ENCODE assay signal across 8 cellular contexts in genomic region chr3:132660745-132661067, GRCh38. TPM values are rescaled to one million over a fixed set of nuclear protein-coding genes. Genes with fewer than 3 reads are reported as not detected.
DNase-seq lines count a peak whose midpoint lies in the region; ATAC-seq and TF ChIP-seq lines count a peak whose summit lies in the region.

No MANE protein-coding gene starts in this region.

- in situ Hi-C loops in gastrocnemius medialis (cut with MboI; ENCODE audit: low sequenced_read_pairs in 4 of 4), result no loop called here

- H3K9me3 ChIP-seq in gastrocnemius medialis, result no peaks in the 10 kb centered on the region

- H3K4me1 ChIP-seq in gastrocnemius medialis, result peaks cover 29 to 37% of the 10 kb centered on the region in 2 donors

- POLR2A ChIA-PET in activated CD8-positive, alpha-beta T cell treated with anti-CD3 and anti-CD28 coated beads, Interleukin-2, amount 10 ng/mL, durations not matched to agents 7 days and 5 days (lab: Charles Lee), result interaction anchor here (0.8 to 1.5 kb wide), 2 partner anchors 13 to 25 kb away, joined by 4 read pairs; no protein-coding TSS in a partner anchor

- peaks cover 41% of the 10 kb centered on the region for H3K4me1 Mint-ChIP-seq in activated CD8-positive, alpha-beta T cell treated with anti-CD3 and anti-CD28 coated beads, Interleukin-2, amount 10 ng/mL, durations not matched to agents 7 days and 5 days (ENCODE audit: low read depth)

- H3K9me3 Mint-ChIP-seq in activated CD8-positive, alpha-beta T cell treated with anti-CD3 and anti-CD28 coated beads, Interleukin-2, amount 10 ng/mL, durations not matched to agents 7 days and 5 days (ENCODE audit: insufficient read depth), result no peaks in the 10 kb centered on the region

- intact Hi-C loops in left ventricle myocardium superior (cut with micrococcal nuclease), result no loop called here
- intact Hi-C loops in gastrocnemius medialis (cut with DNase I; ENCODE audit: low total_unique reads), result loop anchor here (2.0 kb wide), 1 partner anchor 62 kb away; the partner anchor contains the start of gene NPHP3

- no peaks in the 10 kb centered on the region for H3K27me3 ChIP-seq in gastrocnemius medialis

- DNase-seq in NCI-H2171 treated with DMSO at 0.1 percent for 48 hours (lab: John Stamatoyannopoulos, UW), result peak; percentile 68
- DNase-seq in NCI-H2171 (lab: John Stamatoyannopoulos, UW), result no peak
- DNase-seq in activated CD8-positive, alpha-beta T cell treated with anti-CD3 and anti-CD28 coated beads, Interleukin-2, amount 10 ng/mL, durations not matched to agents 7 days and 5 days, result no peak
- DNase-seq in left ventricle myocardium superior, result no peak
- no peak for DNase-seq in gastrocnemius medialis
- no peak for DNase-seq in dedifferentiated amniotic fluid mesenchymal stem cell (ENCODE audit: extremely low spot score)
- no peak for DNase-seq in mucosa of gallbladder (ENCODE audit: low spot score)

- ATAC-seq in HG03066 (IDR thresholded peaks at IDR 0.05; ENCODE audit: low read depth, unreplicated experiment) (peak; percentile 1), left ventricle myocardium superior (peak; percentile 40), gastrocnemius medialis (peak; percentile 13 to 19)
- ATAC-seq in activated CD8-positive, alpha-beta T cell treated with anti-CD3 and anti-CD28 coated beads, Interleukin-2, amount 10 ng/mL, durations not matched to agents 7 days and 5 days, result no peak

- no peaks in the 10 kb centered on the region for H3K36me3 ChIP-seq in gastrocnemius medialis

- no peaks in the 10 kb centered on the region for H3K27me3 Mint-ChIP-seq in activated CD8-positive, alpha-beta T cell treated with anti-CD3 and anti-CD28 coated beads, Interleukin-2, amount 10 ng/mL, durations not matched to agents 7 days and 5 days (ENCODE audit: low read depth)

- CTCF ChIA-PET in activated CD8-positive, alpha-beta T cell treated with anti-CD3 and anti-CD28 coated beads, Interleukin-2, amount 10 ng/mL, durations not matched to agents 7 days and 5 days (lab: Charles Lee), result interaction anchor here (1.0 to 1.2 kb wide), 2 partner anchors 19 kb away, joined by 3 read pairs; no protein-coding TSS in a partner anchor

- H3K27ac Mint-ChIP-seq in activated CD8-positive, alpha-beta T cell treated with anti-CD3 and anti-CD28 coated beads, Interleukin-2, amount 10 ng/mL, durations not matched to agents 7 days and 5 days, result peak overlapping the region; percentile 99

- H3K36me3 Mint-ChIP-seq in activated CD8-positive, alpha-beta T cell treated with anti-CD3 and anti-CD28 coated beads, Interleukin-2, amount 10 ng/mL, durations not matched to agents 7 days and 5 days (ENCODE audit: low read depth), result peaks cover 9% of the 10 kb centered on the region

- H3K27ac ChIP-seq in gastrocnemius medialis, result peak overlapping the region; percentile 87 to 91 (median 90)

- H3K4me3 ChIP-seq in gastrocnemius medialis, result peak overlapping the region; percentile 77 to 88 (median 80)

- H3K4me3 Mint-ChIP-seq in activated CD8-positive, alpha-beta T cell treated with anti-CD3 and anti-CD28 coated beads, Interleukin-2, amount 10 ng/mL, durations not matched to agents 7 days and 5 days, result peak overlapping the region; percentile 95

- TF ChIP-seq CTCF in gastrocnemius medialis (IDR thresholded peaks at IDR 0.05 in 4 of 5, conservative IDR thresholded peaks at IDR 0.05 in 1 of 5), result no peak

- no peak for TF ChIP-seq POLR2A in gastrocnemius medialis (IDR thresholded peaks at IDR 0.05)

RNA-seq across cellular contexts. Expression of gene UBA5, which starts 0.6 kb away (rescaled TPM):
- 10 to 100 TPM; 31.4 to 39.0 TPM for total RNA-seq in activated CD8-positive, alpha-beta T cell treated with anti-CD3 and anti-CD28 coated beads, Interleukin-2, amount 10 ng/mL, durations not matched to agents 7 days and 5 days
- total RNA-seq in left ventricle myocardium superior (38.3 TPM), gastrocnemius medialis (10 to 100 TPM; 19.3 to 27.7 (median 21.5) TPM), mucosa of gallbladder (33.6 TPM)

RNA-seq across cellular contexts. Expression of gene ACAD11, which starts 1.1 kb away (rescaled TPM):
- total RNA-seq in activated CD8-positive, alpha-beta T cell treated with anti-CD3 and anti-CD28 coated beads, Interleukin-2, amount 10 ng/mL, durations not matched to agents 7 days and 5 days, result 10 to 100 TPM; 11.3 to 13.7 TPM
- 16.8 TPM for total RNA-seq in left ventricle myocardium superior
- 10 to 100 TPM in 1 of 4 donors, 1 to 10 TPM in 3; 2.2 to 12.4 (median 4.4) TPM for total RNA-seq in gastrocnemius medialis
- total RNA-seq in mucosa of gallbladder, result 29.9 TPM
